In genomic region chr7:80253237-80253636, GRCh38 we compare ENCODE assay signal across 21 cellular contexts.
DNase-seq lines count a peak whose midpoint lies in the region; TF ChIP-seq lines count a peak whose summit lies in the region.
"Had no signal": no experiment of that assay in that cellular context is flagged by ENCODE, and none has a peak within 500 bp of the region (broad histone marks: within the 10 kb centered on the region; RNA-seq: fewer than 3 reads in every experiment).

No MANE protein-coding gene starts in this region.

- H3K4me2 ChIP-seq in trophoblast cell (ENCODE audit: low read length), result no peak overlapping the region
- H3K4me2 ChIP-seq: A549; BLaER1 treated with 17β-estradiol and CSF1 and Interleukin-3, amounts not matched to agents 10 nM and 100 nM; GM23338 had no signal

- no peak overlapping the region for H2BK120ac ChIP-seq in trophoblast cell (ENCODE audit: insufficient read depth, low read length, poor library complexity)

- H4K91ac ChIP-seq in trophoblast cell (ENCODE audit: low read depth, low read length), result no peak overlapping the region

- no peaks in the 10 kb centered on the region for H3K79me2 ChIP-seq in trophoblast cell (ENCODE audit: control insufficient read depth, insufficient read depth, low read length, poor library complexity)

- no peak for TF ChIP-seq POLR2A in prostate gland (IDR thresholded peaks at IDR 0.05)

- intact Hi-C loops in prostate gland (cut with DNase I), result no loop called here

- no peak overlapping the region for H2BK5ac ChIP-seq in trophoblast cell (ENCODE audit: low read depth, low read length, poor library complexity)

- H3K9ac ChIP-seq in trophoblast cell (ENCODE audit: low read length), result no peak overlapping the region
- H3K9ac ChIP-seq: BLaER1 treated with 17β-estradiol and CSF1 and Interleukin-3, amounts not matched to agents 10 nM and 100 nM had no signal

- 45% methylated on average over 4 of the region's 4 CpGs for WGBS in prostate gland
- WGBS in trophoblast cell (ENCODE audit: extremely low coverage, insufficient coverage, insufficient read length), result no CpG with 5 or more reads among the region's 4 CpGs

- peak; percentile 71 for DNase-seq in HT-29 (ENCODE audit: low spot score)
- DNase-seq in M059J (ENCODE audit: low read depth), result peak; percentile 13
- DNase-seq in prostate gland (ENCODE audit: low spot score), result peak; percentile 20
- DNase-seq in central memory CD4-positive, alpha-beta T cell, result no peak
- DNase-seq in NCI-H510A treated with DMSO at 0.1 percent for 48 hours (lab: John Stamatoyannopoulos, UW), result no peak
- DNase-seq in trophoblast cell, result no peak
- DNase-seq: 8988T; ACHN; AML-193; BE2C; Calu3; CD4-positive, alpha-beta memory T cell; COR-L47; DMS53; DMS79 treated with DMSO at 0.1 percent for 48 hours; GF-D8; H9 had no signal

- H3K23ac ChIP-seq in trophoblast cell (ENCODE audit: low read length), result no peak overlapping the region

- H3K79me1 ChIP-seq in trophoblast cell (ENCODE audit: low read length), result no peaks in the 10 kb centered on the region

- no peaks in the 10 kb centered on the region for H3K27me3 ChIP-seq in prostate gland (replicated peaks; ENCODE audit: insufficient read depth)
- H3K27me3 ChIP-seq in trophoblast cell (ENCODE audit: insufficient read depth, low read length), result no peaks in the 10 kb centered on the region
- H3K27me3 ChIP-seq: BE2C; BLaER1 treated with 17β-estradiol and CSF1 and Interleukin-3, amounts not matched to agents 10 nM and 100 nM had no signal

- no peak overlapping the region for H2BK12ac ChIP-seq in trophoblast cell (ENCODE audit: low read length)

- H3K27ac ChIP-seq in VCaP, result peak overlapping the region; percentile 70
- no peak overlapping the region for H3K27ac ChIP-seq in prostate gland
- H3K27ac ChIP-seq in trophoblast cell (ENCODE audit: low read depth, low read length), result no peak overlapping the region
- H3K27ac ChIP-seq: A549; BLaER1 treated with 17β-estradiol and CSF1 and Interleukin-3, amounts not matched to agents 10 nM and 100 nM had no signal

- no peak overlapping the region for H4K12ac ChIP-seq in trophoblast cell (ENCODE audit: low read depth, low read length)

- H3K18ac ChIP-seq in trophoblast cell (ENCODE audit: low read length), result no peak overlapping the region

- H3K9me3 ChIP-seq in prostate gland (no peaks in the 10 kb centered on the region), trophoblast cell (ENCODE audit: insufficient read depth, low read depth, low read length) (no peaks in the 10 kb centered on the region)
- H3K9me3 ChIP-seq: A549; BE2C; BLaER1 treated with 17β-estradiol and CSF1 and Interleukin-3, amounts not matched to agents 10 nM and 100 nM had no signal

- TF ChIP-seq CTCF in VCaP (conservative IDR thresholded peaks at IDR 0.05) (no peak), prostate gland (IDR thresholded peaks at IDR 0.05) (no peak)

- H2AFZ ChIP-seq in trophoblast cell (ENCODE audit: insufficient read depth, low read length, poor library complexity), result no peak overlapping the region
- H2AFZ ChIP-seq: GM23338 had no signal

- no peak overlapping the region for H3K4ac ChIP-seq in trophoblast cell (ENCODE audit: low read depth, low read length)

- no peak overlapping the region for H4K8ac ChIP-seq in trophoblast cell (ENCODE audit: low read depth, low read length)

- no peak overlapping the region for H3K14ac ChIP-seq in trophoblast cell (ENCODE audit: low read length)

- no peak overlapping the region for H2AK5ac ChIP-seq in trophoblast cell (ENCODE audit: low read length)

- no peak overlapping the region for H3K4me3 ChIP-seq in prostate gland
- no peak overlapping the region for H3K4me3 ChIP-seq in trophoblast cell (ENCODE audit: low read depth, low read length)
- H3K4me3 ChIP-seq: A549; BLaER1 treated with 17β-estradiol and CSF1 and Interleukin-3, amounts not matched to agents 10 nM and 100 nM; GM23338 had no signal

- H3K4me1 ChIP-seq in prostate gland (replicated peaks) (peaks cover 3% of the 10 kb centered on the region), trophoblast cell (ENCODE audit: control insufficient read depth in 1 of 2, insufficient read depth in 2 of 2, low read length in 2 of 2) (no peaks in the 10 kb centered on the region)
- H3K4me1 ChIP-seq: A549; BE2C; BLaER1 treated with 17β-estradiol and CSF1 and Interleukin-3, amounts not matched to agents 10 nM and 100 nM had no signal

- H3K36me3 ChIP-seq in prostate gland, result no peaks in the 10 kb centered on the region
- H3K36me3 ChIP-seq in trophoblast cell (ENCODE audit: control insufficient read depth in 1 of 2, insufficient read depth in 2 of 2, low read length in 2 of 2), result no peaks in the 10 kb centered on the region
- H3K36me3 ChIP-seq: BE2C; BLaER1 treated with 17β-estradiol and CSF1 and Interleukin-3, amounts not matched to agents 10 nM and 100 nM had no signal

Comparison
In these comparisons a context has a peak if more than half of its experiments do, and no peak if none do; other contexts are left out.
1. DNase-seq: peak in HT-29 (single experiment), M059J (single experiment) and prostate gland (single experiment); none in central memory CD4-positive, alpha-beta T cell (single experiment), NCI-H510A treated with DMSO at 0.1 percent for 48 hours (single experiment) and trophoblast cell (0 of 2).